In genomic region chr9:83698976-83699585, GRCh38 we compare ENCODE assay signal across 16 cellular contexts. TPM values are rescaled to one million over a fixed set of nuclear protein-coding genes. Genes with fewer than 3 reads are reported as not detected.
A peak's percentile ranks its signal among the peaks of the same experiment; 100 is the strongest.
DNase-seq lines count a peak whose midpoint lies in the region; ATAC-seq, FAIRE-seq and TF ChIP-seq lines count a peak whose summit lies in the region.
"Had no signal": no experiment of that assay in that cellular context is flagged by ENCODE, and none has a peak within 500 bp of the region (broad histone marks: within the 10 kb centered on the region; RNA-seq: fewer than 3 reads in every experiment).

No MANE protein-coding gene starts in this region.

- H3K36me3 ChIP-seq in GM12878 (ENCODE audit: control insufficient read depth in 2 of 2, insufficient read depth in 2 of 2, low read length in 1 of 2) = no peaks in the 10 kb centered on the region; a peak in 3 of 4 replicates
- H3K36me3 ChIP-seq: uterus had no signal

- H3K79me2 ChIP-seq in GM12878 (ENCODE audit: control insufficient read depth, insufficient read depth, low read length) = peaks cover 100% of the 10 kb centered on the region

- TF ChIP-seq RAD21 in GM12878 (IDR thresholded peaks at IDR 0.05; ENCODE audit: insufficient read depth, low read depth, low read length) = no peak

- H3K4me1 ChIP-seq in GM12878 (ENCODE audit: control insufficient read depth, insufficient read depth, low read length) = peaks cover 31% of the 10 kb centered on the region
- H3K4me1 ChIP-seq: uterus had no signal

- ATAC-seq in HG02981 (IDR thresholded peaks at IDR 0.05; ENCODE audit: unreplicated experiment) (peak; percentile 37), GM12878 (peak; percentile 32)
- ATAC-seq: K562, Panc1 had no signal

- TF ChIP-seq EP300 in GM12878 (IDR thresholded peaks at IDR 0.05; ENCODE audit: borderline replicate concordance in 1 of 2, control insufficient read depth in 1 of 2, low read depth in 2 of 2, low read length in 2 of 2) = no peak

- RAD21 ChIA-PET in GM12878 (lab: Charles Lee; ENCODE audit: unreplicated experiment) = interaction anchor here (1.5 to 1.7 kb wide), 2 partner anchors 9 to 33 kb away, joined by 7 read pairs; partner anchors contain the start of gene UBQLN1

- H3K4me3 ChIP-seq in GM12878 = peak overlapping the region; percentile 42
- H3K4me3 ChIP-seq: coronary artery, K562, uterus had no signal

- SMC1A ChIA-PET in GM12878 (lab: Charles Lee; ENCODE audit: uncharacterized antibody, unreplicated experiment) = interaction anchor here (0.7 to 2.2 kb wide), 4 partner anchors 10 to 596 kb away, joined by 3 to 16 read pairs (median 4); partner anchors contain the start of gene UBQLN1

- in situ Hi-C loops in GM12878 (cut with MboI) = no loop called here

- DNase-seq in GM12892 (ENCODE audit: insufficient read length) = no peak
- no peak for DNase-seq in GM19239 (ENCODE audit: insufficient read length, low spot score)
- no peak for DNase-seq in GM12878 (ENCODE audit: low read depth, low spot score)
- no peak for DNase-seq in posterior vena cava (ENCODE audit: low spot score)
- no peak for DNase-seq in Ammon's horn (ENCODE audit: low spot score)
- DNase-seq in LoVo (ENCODE audit: low spot score) = no peak
- DNase-seq: DMS53, foreskin fibroblast, NCI-H2081 treated with DMSO at 0.1 percent for 48 hours, T1000, uterus had no signal

- no TSS peak for BruUV-seq in GM12878 (replicated peaks; lab: Mats Ljungman, UMichigan)

- H3K27ac ChIP-seq in GM12878 (ENCODE audit: control insufficient read depth, insufficient read depth) = peak overlapping the region; percentile 53
- H3K27ac ChIP-seq: coronary artery, uterus had no signal

- peak overlapping the region; percentile 91 for H3K4me2 ChIP-seq in GM12878 (ENCODE audit: control insufficient read depth, insufficient read depth)

- TF ChIP-seq CTCF in GM12878 (IDR thresholded peaks at IDR 0.05 in 2 of 3, conservative IDR thresholded peaks at IDR 0.05 in 1 of 3; ENCODE audit: control insufficient read depth in 2 of 3, extremely low read depth in 1 of 3, insufficient read depth in 1 of 3, low read depth in 3 of 3, low read length in 3 of 3) = no peak

- 2% methylated on average over 4 of the region's 4 CpGs for WGBS in GM12878 (ENCODE audit: insufficient coverage, insufficient replicate concordance, low lambda C conversion rate, missing lambda C conversion rate)

- H3K27me3 ChIP-seq in GM12878 (replicated peaks in 1 of 2; ENCODE audit: control insufficient read depth in 2 of 2, insufficient read depth in 2 of 2, low read length in 1 of 2) = no peaks in the 10 kb centered on the region
- H3K27me3 ChIP-seq: uterus had no signal

- CTCF ChIA-PET in GM12878 (lab: Yijun Ruan, JAX) = interaction anchor here (0.5 to 2.6 kb wide), 6 partner anchors 9 to 55 kb away, joined by 3 to 10 read pairs (median 3); partner anchors contain the start of gene UBQLN1

- no peaks in the 10 kb centered on the region; the same call in 2 of the 3 replicates for H3K9me3 ChIP-seq in GM12878 (replicated peaks; ENCODE audit: control insufficient read depth, insufficient read depth, low read length)
- H3K9me3 ChIP-seq: uterus had no signal

- no peak for TF ChIP-seq POLR2A in GM12892 (IDR thresholded peaks at IDR 0.05; ENCODE audit: low read depth, low read length)
- TF ChIP-seq POLR2A in GM12878 (IDR thresholded peaks at IDR 0.05; ENCODE audit: low read depth, low read length) = no peak

- peaks cover 6% of the 10 kb centered on the region for H4K20me1 ChIP-seq in GM12878 (ENCODE audit: control insufficient read depth, insufficient read depth)

- intact Hi-C loops in GM12878 (cut with micrococcal nuclease; ENCODE audit: unreplicated experiment) (no loop called here), posterior vena cava (cut with DNase I) (no loop called here)

- FAIRE-seq in GM12892 (lab: Jason Lieb, UNC) (peak; percentile 67), GM19239 (lab: Jason Lieb, UNC) (peak; percentile 73), GM12878 (lab: Jason Lieb, UNC) (no peak)
- FAIRE-seq: islet of Langerhans, K562 had no signal

- POLR2A ChIA-PET in GM12878 (lab: Charles Lee) = interaction anchor here (0.6 to 1.2 kb wide), 2 partner anchors 9 to 262 kb away, joined by 3 to 6 read pairs; partner anchors contain the start of gene UBQLN1

- H2AFZ ChIP-seq in GM12878 (ENCODE audit: control insufficient read depth, low read depth, low read length) = no peak overlapping the region

- H3K9ac ChIP-seq in GM12878 (ENCODE audit: control insufficient read depth, insufficient read depth, low read length) = no peak overlapping the region

TF ChIP-seq in GM12878, 131 proteins besides CTCF, POLR2A, EP300 and RAD21:
- TF ChIP-seq IKZF2 (IDR thresholded peaks at IDR 0.05) (peak in 1 of 2 experiments; percentile 22; a peak in 1 of 4 replicates), FOXK2 (IDR thresholded peaks at IDR 0.05) (no peak), KAT2A (conservative IDR thresholded peaks at IDR 0.05; ENCODE audit: control insufficient read depth, low read depth, low read length) (no peak), NFIC (IDR thresholded peaks at IDR 0.05; ENCODE audit: low read depth, low read length) (0 out of 2 replicates have a peak, but pooled peaks have one; percentile 21)

RNA-seq across cellular contexts. Expression of gene UBQLN1, which starts 8.7 kb away (rescaled TPM):
- 42.3 TPM for polyA plus RNA-seq in GM12892 (2012; ENCODE audit: missing spikeins)
- total RNA-seq in GM12878 (2013; cell fraction: nucleolus; rRNA removed) = 183 and 192 TPM in 2 replicates
- total RNA-seq in GM12878 (2014; rRNA removed) (66.3 and 66.5 TPM in 2 replicates), GM12878 (2014; rRNA removed; fragmentation: Illumina TruSeq; extraction: Trizol) (44.5 and 47.0 TPM in 2 replicates), GM12878 (2021) (65.4 and 71.6 TPM in 2 replicates), posterior vena cava (100 to 1,000 TPM in 1 of 2 donors, 10 to 100 TPM in 1; 75.6 to 101 TPM)
- polyA plus RNA-seq in GM12878 (2011; ENCODE audit: low read depth) = 23.6 TPM
- polyA plus RNA-seq in GM12878 (2011; rRNA removed) (115 and 118 TPM in 2 replicates), GM12878 (2014; fragmentation: Illumina TruSeq; extraction: Trizol) (65.9 and 72.9 TPM in 2 replicates), GM12878 (2014; fragmentation: Nextera tagmentation; extraction: Ambion mirVana) (10 to 100 TPM; 12.4 to 15.0 TPM), GM12878 (2014; rRNA removed) (62.0 and 74.7 TPM in 2 replicates), GM12878 (2016; fragmentation: Nextera tagmentation; extraction: Ambion mirVana) (10 to 100 TPM; 76.2 to 81.2 TPM)
- polyA plus RNA-seq in GM12878 (2011; cell fraction: cytosol; rRNA removed) = 68.7 and 77.7 TPM in 2 replicates
- polyA plus RNA-seq in GM12878 (2011; cell fraction: nucleus; rRNA removed) = 56.0 and 66.1 TPM in 2 replicates
- 36.6 and 47.0 TPM in 2 replicates for polyA plus RNA-seq in GM12878 (2012)
- 129 and 178 TPM in 2 replicates for polyA minus RNA-seq in GM12878 (2011; rRNA and poly(A)+ RNA removed)
- 64.0 and 77.6 TPM in 2 replicates for polyA minus RNA-seq in GM12878 (2011; cell fraction: cytosol; rRNA and poly(A)+ RNA removed)
- 83.1 and 123 TPM in 2 replicates for polyA minus RNA-seq in GM12878 (2011; cell fraction: nucleus; rRNA and poly(A)+ RNA removed)
